In genomic region chr3:150348500-150348899, GRCh38 we compare ENCODE assay signal across 8 cellular contexts. TPM values are rescaled to one million over a fixed set of nuclear protein-coding genes. Genes with fewer than 3 reads are reported as not detected.
A peak's percentile ranks its signal among the peaks of the same experiment; 100 is the strongest.
DNase-seq lines count a peak whose midpoint lies in the region; ATAC-seq and TF ChIP-seq lines count a peak whose summit lies in the region.
"Had no signal": no experiment of that assay in that cellular context is flagged by ENCODE, and none has a peak within 500 bp of the region (broad histone marks: within the 10 kb centered on the region; RNA-seq: fewer than 3 reads in every experiment).

No MANE protein-coding gene starts in this region.

- H3K4me3 ChIP-seq in left ventricle myocardium inferior (no peak overlapping the region), GM23338 (no peak overlapping the region)

- peaks cover 5% of the 10 kb centered on the region for H3K4me1 Mint-ChIP-seq in activated naive CD8-positive, alpha-beta T cell treated with anti-CD3 and anti-CD28 coated beads for 36 hours
- peaks cover 5% of the 10 kb centered on the region for H3K4me1 Mint-ChIP-seq in stimulated activated naive CD8-positive, alpha-beta T cell treated with anti-CD3 and anti-CD28 coated beads, Interleukin-15, amount 100 ng/mL, for 72 hours
- peaks cover 49% of the 10 kb centered on the region for H3K4me1 Mint-ChIP-seq in GM23338

- H3K9me2 ChIP-seq in GM23338 (ENCODE audit: insufficient read depth), result no peaks in the 10 kb centered on the region

- peak; percentile 63 for ATAC-seq in stimulated activated naive CD8-positive, alpha-beta T cell treated with anti-CD3 and anti-CD28 coated beads, Interleukin-15, amount 100 ng/mL, for 72 hours
- no peak for ATAC-seq in GM23338

- no peak overlapping the region for H2AFZ ChIP-seq in GM23338

- no peaks in the 10 kb centered on the region for H3K79me2 ChIP-seq in GM23338 (replicated peaks; ENCODE audit: insufficient read depth)

- H3K9me3 Mint-ChIP-seq in activated naive CD8-positive, alpha-beta T cell treated with anti-CD3 and anti-CD28 coated beads for 36 hours, result no peaks in the 10 kb centered on the region
- no peaks in the 10 kb centered on the region for H3K9me3 Mint-ChIP-seq in stimulated activated naive CD8-positive, alpha-beta T cell treated with anti-CD3 and anti-CD28 coated beads, Interleukin-15, amount 100 ng/mL, for 72 hours
- no peaks in the 10 kb centered on the region for H3K9me3 Mint-ChIP-seq in GM23338

- DNase-seq in HT-29 (ENCODE audit: low spot score), result peak; percentile 87
- DNase-seq in activated naive CD8-positive, alpha-beta T cell treated with anti-CD3 and anti-CD28 coated beads for 36 hours, result peak; percentile 9
- no peak for DNase-seq in left ventricle myocardium inferior
- no peak for DNase-seq in stimulated activated naive CD8-positive, alpha-beta T cell treated with anti-CD3 and anti-CD28 coated beads, Interleukin-15, amount 100 ng/mL, for 72 hours
- DNase-seq in T1000 (lab: John Stamatoyannopoulos, UW), result no peak
- DNase-seq in GM23338 (ENCODE audit: low spot score), result no peak
- DNase-seq in NCI-H1694 (lab: John Stamatoyannopoulos, UW), result no peak
- DNase-seq: KBM-7 had no signal

- H3K9me3 ChIP-seq in left ventricle myocardium inferior (replicated peaks), result no peaks in the 10 kb centered on the region

- H3K27ac ChIP-seq in left ventricle myocardium inferior (replicated peaks) (peak overlapping the region; percentile 86), GM23338 (ENCODE audit: low read depth) (no peak overlapping the region)

- H3K4me2 ChIP-seq in GM23338, result no peak overlapping the region

- H3K4me1 ChIP-seq in left ventricle myocardium inferior, result peaks cover 43% of the 10 kb centered on the region
- peaks cover 33% of the 10 kb centered on the region for H3K4me1 ChIP-seq in GM23338 (ENCODE audit: insufficient read depth)

- no peak overlapping the region for H3K4me3 Mint-ChIP-seq in activated naive CD8-positive, alpha-beta T cell treated with anti-CD3 and anti-CD28 coated beads for 36 hours
- H3K4me3 Mint-ChIP-seq in stimulated activated naive CD8-positive, alpha-beta T cell treated with anti-CD3 and anti-CD28 coated beads, Interleukin-15, amount 100 ng/mL, for 72 hours, result no peak overlapping the region
- H3K4me3 Mint-ChIP-seq in GM23338, result no peak overlapping the region

- H3K27me3 ChIP-seq in left ventricle myocardium inferior (ENCODE audit: low read depth), result no peaks in the 10 kb centered on the region
- no peaks in the 10 kb centered on the region for H3K27me3 ChIP-seq in GM23338 (ENCODE audit: insufficient read depth)

- no peak for TF ChIP-seq CTCF in left ventricle myocardium inferior (IDR thresholded peaks at IDR 0.05; ENCODE audit: borderline replicate concordance)
- TF ChIP-seq CTCF in GM23338 (conservative IDR thresholded peaks at IDR 0.05; ENCODE audit: low read depth in 2 of 2), result no peak

- no peak overlapping the region for H3K27ac Mint-ChIP-seq in activated naive CD8-positive, alpha-beta T cell treated with anti-CD3 and anti-CD28 coated beads for 36 hours
- no peak overlapping the region for H3K27ac Mint-ChIP-seq in stimulated activated naive CD8-positive, alpha-beta T cell treated with anti-CD3 and anti-CD28 coated beads, Interleukin-15, amount 100 ng/mL, for 72 hours
- H3K27ac Mint-ChIP-seq in GM23338, result no peak overlapping the region

- H3K36me3 ChIP-seq in left ventricle myocardium inferior, result no peaks in the 10 kb centered on the region
- no peaks in the 10 kb centered on the region for H3K36me3 ChIP-seq in GM23338 (ENCODE audit: insufficient read depth)

- intact Hi-C loops in left ventricle myocardium inferior (cut with micrococcal nuclease), result no loop called here

- H4K20me1 ChIP-seq in GM23338 (replicated peaks; ENCODE audit: insufficient read depth), result no peaks in the 10 kb centered on the region

- H3K27me3 Mint-ChIP-seq in activated naive CD8-positive, alpha-beta T cell treated with anti-CD3 and anti-CD28 coated beads for 36 hours, result peaks cover 14% of the 10 kb centered on the region
- peaks cover 25% of the 10 kb centered on the region for H3K27me3 Mint-ChIP-seq in stimulated activated naive CD8-positive, alpha-beta T cell treated with anti-CD3 and anti-CD28 coated beads, Interleukin-15, amount 100 ng/mL, for 72 hours
- H3K27me3 Mint-ChIP-seq in GM23338 (ENCODE audit: insufficient read depth, low read depth, poor library complexity), result peaks cover 4% of the 10 kb centered on the region

- no peaks in the 10 kb centered on the region for H3K36me3 Mint-ChIP-seq in activated naive CD8-positive, alpha-beta T cell treated with anti-CD3 and anti-CD28 coated beads for 36 hours
- H3K36me3 Mint-ChIP-seq in GM23338 (ENCODE audit: low read depth), result no peaks in the 10 kb centered on the region

- H3F3A ChIP-seq in GM23338 (replicated peaks; ENCODE audit: low read depth), result no peaks in the 10 kb centered on the region

TF ChIP-seq in GM23338, 12 proteins besides CTCF, POLR2A, EP300 and RAD21 (continues in another document):
- TF ChIP-seq EZH2 (IDR thresholded peaks at IDR 0.05; ENCODE audit: low read depth, unreplicated experiment) (no peak), STAT1 (IDR thresholded peaks at IDR 0.05; ENCODE audit: unreplicated experiment) (no peak), ZNF331 (CRISPR knock-in tag; IDR thresholded peaks at IDR 0.05; ENCODE audit: low read depth) (no peak), NANOG (IDR thresholded peaks at IDR 0.05; ENCODE audit: borderline replicate concordance) (no peak), REST (IDR thresholded peaks at IDR 0.05; ENCODE audit: unreplicated experiment) (no peak), JUNB (IDR thresholded peaks at IDR 0.05; ENCODE audit: unreplicated experiment) (no peak), ZNF114 (CRISPR knock-in tag; IDR thresholded peaks at IDR 0.05) (no peak), EZH2phosphoT487 (IDR thresholded peaks at IDR 0.05; ENCODE audit: unreplicated experiment) (no peak), CREB1 (CRISPR knock-in tag; IDR thresholded peaks at IDR 0.05; ENCODE audit: low read depth) (no peak)

RNA-seq across cellular contexts. Expression of gene TSC22D2, which starts 59.6 kb away (rescaled TPM):
- total RNA-seq in HT-29 (2014; rRNA removed; shearing (Covaris generic)), result 5.7 and 6.0 TPM in 2 replicates
- 10 to 100 TPM; 16.8 to 17.1 TPM for total RNA-seq in activated naive CD8-positive, alpha-beta T cell treated with anti-CD3 and anti-CD28 coated beads for 36 hours
- 21.9 TPM for total RNA-seq in left ventricle myocardium inferior
- total RNA-seq in GM23338 (2014; rRNA removed; shearing (Covaris generic)), result 18.6 and 23.3 TPM in 2 replicates
- 33.8 and 34.2 TPM in 2 replicates for polyA plus RNA-seq in GM23338 (2016; fragmentation: Nextera tagmentation; extraction: Ambion mirVana)

Comparison
In these comparisons a context has a peak if more than half of its experiments do, and no peak if none do; other contexts are left out.
1. DNase-seq: peak in HT-29 (single experiment) and activated naive CD8-positive, alpha-beta T cell treated with anti-CD3 and anti-CD28 coated beads for 36 hours (single experiment); none in left ventricle myocardium inferior (single experiment), stimulated activated naive CD8-positive, alpha-beta T cell treated with anti-CD3 and anti-CD28 coated beads, Interleukin-15, amount 100 ng/mL, for 72 hours (0 of 2), T1000 (single experiment), GM23338 (single experiment) and NCI-H1694 (single experiment).